ENCODE assay signal across 27 cellular contexts in the genomic region with DNA sequence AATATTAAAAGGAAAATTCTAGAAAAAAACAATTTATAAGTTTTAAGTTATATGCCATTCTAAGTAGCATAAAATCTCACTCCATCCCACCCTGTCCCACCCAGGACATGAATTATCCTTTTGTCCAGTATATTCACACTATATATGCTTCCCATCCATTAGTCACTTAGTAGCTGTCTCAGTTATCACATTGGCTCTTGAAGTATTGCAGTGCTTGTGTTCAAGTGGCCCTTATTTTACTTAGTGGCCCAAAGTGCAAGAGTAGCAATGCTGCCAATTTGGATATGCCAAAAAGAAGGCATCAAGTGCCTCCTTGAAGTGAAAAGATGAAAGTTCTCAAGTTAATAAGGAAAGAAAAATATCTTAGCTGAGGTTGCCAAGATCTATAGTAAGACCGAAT.
"Had no signal": no experiment of that assay in that cellular context is flagged by ENCODE, and none has a peak within 500 bp of the region (broad histone marks: within the 10 kb centered on the region; RNA-seq: fewer than 3 reads in every experiment).

No MANE protein-coding gene starts in this region.

- H3K4me3 ChIP-seq: stomach, suprapubic skin, testis, thoracic aorta, thyroid gland, tibial artery, tibial nerve, transverse colon, upper lobe of left lung, upper lobe of right lung, uterus, vagina had no signal

- H3K27ac ChIP-seq: stomach, suprapubic skin, testis, thoracic aorta, thyroid gland, tibial artery, tibial nerve, transverse colon, upper lobe of left lung, upper lobe of right lung, uterus, vagina had no signal

- H3K9me3 ChIP-seq: stomach, suprapubic skin, testis, thoracic aorta, thyroid gland, tibial artery, transverse colon, upper lobe of left lung, upper lobe of right lung, uterus, vagina had no signal

- H3K36me3 ChIP-seq: stomach, suprapubic skin, thoracic aorta, thyroid gland, tibial artery, tibial nerve, transverse colon, upper lobe of left lung, upper lobe of right lung, uterus, vagina had no signal

- ATAC-seq: stimulated activated effector memory CD8-positive, alpha-beta T cell treated with anti-CD3 and anti-CD28 coated beads, Interleukin-12 subunit alpha, Interleukin-12 subunit beta, amount 100 ng/mL, for 72 hours; stimulated activated memory B cell treated with anti-CD40 and anti-IgM and Interleukin-4, amounts not matched to agents 10 μg/mL and 1 μg/mL and 100 μg/mL, for 72 hours; stimulated activated naive B cell treated with anti-CD40 and anti-IgM and Interleukin-4, amounts not matched to agents 10 μg/mL and 1 μg/mL and 100 μg/mL, for 72 hours; stimulated activated naive CD8-positive, alpha-beta T cell treated with anti-CD3 and anti-CD28 coated beads, Interleukin-15, amount 100 ng/mL, for 72 hours; stimulated activated naive CD8-positive, alpha-beta T cell treated with anti-CD3 and anti-CD28 coated beads, Interleukin-15, Interleukin-2, amounts not matched to agents 100 U/mL and 50 U/mL, for 24 hours; upper lobe of right lung had no signal

- H3K4me1 ChIP-seq: stomach, suprapubic skin, testis, thyroid gland, tibial artery, tibial nerve, transverse colon, upper lobe of left lung, upper lobe of right lung, uterus, vagina had no signal

- DNase-seq: stimulated activated CD4-positive, alpha-beta T cell treated with anti-CD3 and anti-CD28 coated beads, Interleukin-2, amount 100 ng/mL, for 48 hours; stimulated activated CD4-positive, alpha-beta T cell treated with anti-CD3 and anti-CD28 coated beads, Interleukin-4, amount 100 ng/mL, for 1 hour; stimulated activated CD4-positive, alpha-beta T cell treated with anti-CD3 and anti-CD28 coated beads, Interleukin-4, amount 100 ng/mL, for 24 hours; stimulated activated CD4-positive, alpha-beta T cell treated with anti-CD3 and anti-CD28 coated beads, Interleukin-4, amount 100 ng/mL, for 4 hours; stimulated activated CD8-positive, alpha-beta memory T cell treated with anti-CD3 and anti-CD28 coated beads, Interleukin-4, amount 100 ng/mL, for 48 hours; stimulated activated naive B cell treated with anti-CD40 and anti-IgM and Interleukin-4, amounts not matched to agents 10 μg/mL and 1 μg/mL and 100 μg/mL, for 72 hours; stimulated activated naive CD4-positive, alpha-beta T cell; stimulated activated naive CD4-positive, alpha-beta T cell treated with Interleukin-2 at 50 U/mL for 16 hours; stimulated activated naive CD8-positive, alpha-beta T cell treated with anti-CD3 and anti-CD28 coated beads, Interleukin-15, amount 100 ng/mL, for 72 hours; stimulated activated naive CD8-positive, alpha-beta T cell treated with anti-CD3 and anti-CD28 coated beads, Interleukin-15, Interleukin-2, amounts not matched to agents 100 U/mL and 50 U/mL, for 24 hours; stomach; substantia nigra; testis; thyroid gland; tibial artery; transverse colon; trophoblast cell; upper lobe of left lung; upper lobe of right lung; uterus had no signal

- FAIRE-seq: urothelium cell line had no signal

- H3K27me3 ChIP-seq: stomach, suprapubic skin, testis, thyroid gland, tibial artery, tibial nerve, transverse colon, upper lobe of left lung, upper lobe of right lung, uterus, vagina had no signal
